In the genomic region with DNA sequence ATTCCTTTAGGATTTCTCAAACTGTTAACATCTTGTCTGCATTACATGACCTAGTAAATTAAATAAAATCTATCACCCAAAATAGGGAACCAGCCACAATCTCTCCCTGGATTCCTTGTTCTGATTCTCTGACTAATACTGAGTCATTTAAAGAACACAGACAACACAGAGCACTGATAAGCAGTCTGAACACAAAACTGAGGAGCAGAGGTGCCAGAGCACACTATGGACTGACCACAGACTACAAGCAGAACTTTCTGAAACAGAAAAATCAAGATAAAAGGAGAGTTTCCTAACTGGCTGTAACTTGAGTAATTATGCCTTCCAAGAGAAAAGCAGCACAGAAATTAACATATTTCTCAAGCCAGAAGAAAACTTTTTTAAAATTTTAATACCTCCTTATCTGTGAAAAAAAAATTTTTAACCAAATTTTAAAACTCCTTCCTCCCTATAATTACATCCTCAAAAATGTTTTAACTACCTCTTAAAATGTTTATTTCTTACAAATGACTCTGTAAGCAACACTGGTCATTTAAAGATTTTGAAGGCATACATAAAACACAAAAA, we compare ENCODE assay signal across 9 cellular contexts.
DNase-seq lines count a peak whose midpoint lies in the region; ATAC-seq and TF ChIP-seq lines count a peak whose summit lies in the region.
"Had no signal": no experiment of that assay in that cellular context is flagged by ENCODE, and none has a peak within 500 bp of the region (broad histone marks: within the 10 kb centered on the region; RNA-seq: fewer than 3 reads in every experiment).

No MANE protein-coding gene starts in this region.

- DNase-seq in GM13977 (ENCODE audit: low spot score): peak; percentile 43
- DNase-seq in NCI-H460 (ENCODE audit: extremely low read depth, low read depth): peak; percentile 58
- DNase-seq in cardiac fibroblast (ENCODE audit: low read depth in 2 of 2): peak; percentile 96
- DNase-seq in mucosa of descending colon: no peak
- DNase-seq in NCI-H345 treated with DMSO at 0.1 percent for 48 hours (lab: John Stamatoyannopoulos, UW; ENCODE audit: unreplicated experiment): no peak
- no peak for DNase-seq in effector CD4-positive, alpha-beta T cell
- DNase-seq in NCI-H1694 (lab: John Stamatoyannopoulos, UW): no peak
- no peak for DNase-seq in Peyer's patch

- H3K9me3 ChIP-seq in mucosa of descending colon (no peaks in the 10 kb centered on the region), Peyer's patch (no peaks in the 10 kb centered on the region)
- H3K9me3 ChIP-seq: ovary had no signal

- no peaks in the 10 kb centered on the region for H3K27me3 ChIP-seq in Peyer's patch
- H3K27me3 ChIP-seq: ovary had no signal

- in situ Hi-C loops in GM13977 (cut with MboI; ENCODE audit: low pct_unique_long_range_greater_than_20kb, low sequenced_read_pairs, unreplicated experiment): no loop called here

- H3K4me1 ChIP-seq in mucosa of descending colon (ENCODE audit: low read depth) (no peaks in the 10 kb centered on the region), Peyer's patch (no peaks in the 10 kb centered on the region)

- peak; percentile 77 for ATAC-seq in mucosa of descending colon

- intact Hi-C loops in mucosa of descending colon (cut with DNase I, micrococcal nuclease): no loop called here

- H3K27ac ChIP-seq in Peyer's patch: peak overlapping the region in 1 of 4 donors; percentile 30
- H3K27ac ChIP-seq: ovary had no signal

- no peaks in the 10 kb centered on the region for H3K36me3 ChIP-seq in mucosa of descending colon (ENCODE audit: low read depth)
- H3K36me3 ChIP-seq in Peyer's patch: no peaks in the 10 kb centered on the region
- H3K36me3 ChIP-seq: ovary had no signal

- TF ChIP-seq POLR2A in Peyer's patch (IDR thresholded peaks at IDR 0.05): no peak

- no peak overlapping the region for H3K4me3 ChIP-seq in cardiac fibroblast (replicated peaks in 1 of 2; ENCODE audit: low read depth in 2 of 2, low read length in 2 of 2)
- no peak overlapping the region for H3K4me3 ChIP-seq in mucosa of descending colon
- H3K4me3 ChIP-seq in Peyer's patch: no peak overlapping the region
- H3K4me3 ChIP-seq: ovary had no signal

- TF ChIP-seq CTCF in GM13977 (IDR thresholded peaks at IDR 0.05; ENCODE audit: extremely low read depth, insufficient read depth, missing control alignments): no peak
- TF ChIP-seq CTCF in cardiac fibroblast (IDR thresholded peaks at IDR 0.05; ENCODE audit: low read depth, low read length): no peak
- no peak for TF ChIP-seq CTCF in mucosa of descending colon (IDR thresholded peaks at IDR 0.05)
- no peak for TF ChIP-seq CTCF in Peyer's patch (IDR thresholded peaks at IDR 0.05)

Comparison
In these comparisons a context has a peak if more than half of its experiments do, and no peak if none do; other contexts are left out.
1. DNase-seq: peak in GM13977 (single experiment), NCI-H460 (single experiment) and cardiac fibroblast (2 of 2); none in mucosa of descending colon (0 of 3), NCI-H345 treated with DMSO at 0.1 percent for 48 hours (single experiment), effector CD4-positive, alpha-beta T cell (single experiment), NCI-H1694 (single experiment) and Peyer's patch (0 of 3).